1 cellular context compared by ENCODE assay signal in the genomic region with DNA sequence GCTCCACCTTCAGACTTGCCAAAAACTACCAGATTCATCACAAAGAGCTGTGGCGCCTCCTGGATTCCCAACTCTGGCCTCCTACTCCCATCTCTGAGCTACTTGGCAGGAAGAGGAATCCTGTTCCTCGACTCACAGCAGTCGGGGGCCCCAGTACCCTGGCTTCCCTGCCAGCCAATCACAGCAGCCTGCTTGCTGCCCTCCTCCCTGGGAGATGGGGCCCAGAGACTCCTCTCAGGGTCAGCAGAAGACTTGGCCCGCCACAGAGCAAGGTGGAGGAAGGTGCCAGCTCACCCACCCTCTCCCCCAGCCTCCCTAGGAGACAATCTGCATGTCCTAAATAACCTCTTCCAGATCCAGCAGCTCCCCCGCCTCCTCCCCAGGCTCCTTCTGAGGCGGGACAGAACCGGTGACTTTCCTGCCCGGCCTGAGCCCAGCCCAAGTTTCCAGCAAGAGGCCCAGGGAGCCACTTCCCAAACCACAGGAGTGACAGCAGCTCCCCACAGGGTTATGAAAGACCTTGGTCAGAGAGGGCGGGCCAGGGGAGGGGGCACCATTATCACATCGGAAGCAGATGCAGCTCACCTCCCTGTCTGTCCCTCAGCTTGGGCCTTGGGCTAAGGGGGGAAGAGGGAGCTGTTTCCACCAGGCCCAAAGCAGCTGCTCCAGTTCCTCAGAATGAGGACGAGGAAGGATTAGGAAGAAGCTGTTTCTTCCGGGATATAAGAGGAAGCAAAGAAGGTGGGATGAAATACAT.
A peak's percentile ranks its signal among the peaks of the same experiment; 100 is the strongest.
TF ChIP-seq lines count a peak whose summit lies in the region.

No MANE protein-coding gene starts in this region.

TF ChIP-seq in K562, 482 proteins besides CTCF, POLR2A, EP300 and RAD21 (continues in another document):
- peak; percentile 83 for TF ChIP-seq MYNN (IDR thresholded peaks at IDR 0.05)
- TF ChIP-seq MYNN (CRISPR knock-in tag; IDR thresholded peaks at IDR 0.05): no peak
- no peak for TF ChIP-seq C11orf30 (IDR thresholded peaks at IDR 0.05; ENCODE audit: low read depth)
- no peak for TF ChIP-seq PHTF2 (CRISPR knock-in tag; IDR thresholded peaks at IDR 0.05)
- no peak for TF ChIP-seq TAF7 (tag; IDR thresholded peaks at IDR 0.05)
- no peak; a peak in 1 of 4 replicates for TF ChIP-seq KDM4B (IDR thresholded peaks at IDR 0.05; ENCODE audit: borderline replicate concordance in 2 of 2, low read depth in 1 of 2)
- TF ChIP-seq, protein P1, sequence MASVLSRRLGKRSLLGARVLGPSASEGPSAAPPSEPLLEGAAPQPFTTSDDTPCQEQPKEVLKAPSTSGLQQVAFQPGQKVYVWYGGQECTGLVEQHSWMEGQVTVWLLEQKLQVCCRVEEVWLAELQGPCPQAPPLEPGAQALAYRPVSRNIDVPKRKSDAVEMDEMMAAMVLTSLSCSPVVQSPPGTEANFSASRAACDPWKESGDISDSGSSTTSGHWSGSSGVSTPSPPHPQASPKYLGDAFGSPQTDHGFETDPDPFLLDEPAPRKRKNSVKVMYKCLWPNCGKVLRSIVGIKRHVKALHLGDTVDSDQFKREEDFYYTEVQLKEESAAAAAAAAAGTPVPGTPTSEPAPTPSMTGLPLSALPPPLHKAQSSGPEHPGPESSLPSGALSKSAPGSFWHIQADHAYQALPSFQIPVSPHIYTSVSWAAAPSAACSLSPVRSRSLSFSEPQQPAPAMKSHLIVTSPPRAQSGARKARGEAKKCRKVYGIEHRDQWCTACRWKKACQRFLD (CRISPR knock-in tag; IDR thresholded peaks at IDR 0.05): peak; percentile 80
- TF ChIP-seq SAP30 (IDR thresholded peaks at IDR 0.05; ENCODE audit: borderline replicate concordance, insufficient read depth, low read depth, low read length, poor library complexity, severe bottlenecking): peak; percentile 22
- TF ChIP-seq, protein P2, sequence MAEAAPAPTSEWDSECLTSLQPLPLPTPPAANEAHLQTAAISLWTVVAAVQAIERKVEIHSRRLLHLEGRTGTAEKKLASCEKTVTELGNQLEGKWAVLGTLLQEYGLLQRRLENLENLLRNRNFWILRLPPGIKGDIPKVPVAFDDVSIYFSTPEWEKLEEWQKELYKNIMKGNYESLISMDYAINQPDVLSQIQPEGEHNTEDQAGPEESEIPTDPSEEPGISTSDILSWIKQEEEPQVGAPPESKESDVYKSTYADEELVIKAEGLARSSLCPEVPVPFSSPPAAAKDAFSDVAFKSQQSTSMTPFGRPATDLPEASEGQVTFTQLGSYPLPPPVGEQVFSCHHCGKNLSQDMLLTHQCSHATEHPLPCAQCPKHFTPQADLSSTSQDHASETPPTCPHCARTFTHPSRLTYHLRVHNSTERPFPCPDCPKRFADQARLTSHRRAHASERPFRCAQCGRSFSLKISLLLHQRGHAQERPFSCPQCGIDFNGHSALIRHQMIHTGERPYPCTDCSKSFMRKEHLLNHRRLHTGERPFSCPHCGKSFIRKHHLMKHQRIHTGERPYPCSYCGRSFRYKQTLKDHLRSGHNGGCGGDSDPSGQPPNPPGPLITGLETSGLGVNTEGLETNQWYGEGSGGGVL (CRISPR knock-in tag; IDR thresholded peaks at IDR 0.05): no peak
- TF ChIP-seq, protein P3, sequence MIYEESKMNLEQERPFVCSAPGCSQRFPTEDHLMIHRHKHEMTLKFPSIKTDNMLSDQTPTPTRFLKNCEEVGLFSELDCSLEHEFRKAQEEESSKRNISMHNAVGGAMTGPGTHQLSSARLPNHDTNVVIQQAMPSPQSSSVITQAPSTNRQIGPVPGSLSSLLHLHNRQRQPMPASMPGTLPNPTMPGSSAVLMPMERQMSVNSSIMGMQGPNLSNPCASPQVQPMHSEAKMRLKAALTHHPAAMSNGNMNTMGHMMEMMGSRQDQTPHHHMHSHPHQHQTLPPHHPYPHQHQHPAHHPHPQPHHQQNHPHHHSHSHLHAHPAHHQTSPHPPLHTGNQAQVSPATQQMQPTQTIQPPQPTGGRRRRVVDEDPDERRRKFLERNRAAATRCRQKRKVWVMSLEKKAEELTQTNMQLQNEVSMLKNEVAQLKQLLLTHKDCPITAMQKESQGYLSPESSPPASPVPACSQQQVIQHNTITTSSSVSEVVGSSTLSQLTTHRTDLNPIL (CRISPR knock-in tag; IDR thresholded peaks at IDR 0.05): no peak
- TF ChIP-seq, protein P4, sequence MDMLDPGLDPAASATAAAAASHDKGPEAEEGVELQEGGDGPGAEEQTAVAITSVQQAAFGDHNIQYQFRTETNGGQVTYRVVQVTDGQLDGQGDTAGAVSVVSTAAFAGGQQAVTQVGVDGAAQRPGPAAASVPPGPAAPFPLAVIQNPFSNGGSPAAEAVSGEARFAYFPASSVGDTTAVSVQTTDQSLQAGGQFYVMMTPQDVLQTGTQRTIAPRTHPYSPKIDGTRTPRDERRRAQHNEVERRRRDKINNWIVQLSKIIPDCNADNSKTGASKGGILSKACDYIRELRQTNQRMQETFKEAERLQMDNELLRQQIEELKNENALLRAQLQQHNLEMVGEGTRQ (CRISPR knock-in tag; IDR thresholded peaks at IDR 0.05): no peak
- no peak for TF ChIP-seq E2F3 (CRISPR knock-in tag; IDR thresholded peaks at IDR 0.05)
- no peak for TF ChIP-seq ZKSCAN3 (CRISPR knock-in tag; IDR thresholded peaks at IDR 0.05)
- no peak for TF ChIP-seq CHD1 (IDR thresholded peaks at IDR 0.05; ENCODE audit: low read length)
- TF ChIP-seq, protein P5, sequence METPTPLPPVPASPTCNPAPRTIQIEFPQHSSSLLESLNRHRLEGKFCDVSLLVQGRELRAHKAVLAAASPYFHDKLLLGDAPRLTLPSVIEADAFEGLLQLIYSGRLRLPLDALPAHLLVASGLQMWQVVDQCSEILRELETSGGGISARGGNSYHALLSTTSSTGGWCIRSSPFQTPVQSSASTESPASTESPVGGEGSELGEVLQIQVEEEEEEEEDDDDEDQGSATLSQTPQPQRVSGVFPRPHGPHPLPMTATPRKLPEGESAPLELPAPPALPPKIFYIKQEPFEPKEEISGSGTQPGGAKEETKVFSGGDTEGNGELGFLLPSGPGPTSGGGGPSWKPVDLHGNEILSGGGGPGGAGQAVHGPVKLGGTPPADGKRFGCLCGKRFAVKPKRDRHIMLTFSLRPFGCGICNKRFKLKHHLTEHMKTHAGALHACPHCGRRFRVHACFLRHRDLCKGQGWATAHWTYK (CRISPR knock-in tag; IDR thresholded peaks at IDR 0.05): no peak
- TF ChIP-seq ZNF644 (tag; IDR thresholded peaks at IDR 0.05; ENCODE audit: low read depth): no peak
- no peak for TF ChIP-seq PHF20 (IDR thresholded peaks at IDR 0.05; ENCODE audit: partially characterized antibody)
- TF ChIP-seq ASH1L (IDR thresholded peaks at IDR 0.05; ENCODE audit: borderline replicate concordance, low read depth, partially characterized antibody): no peak
- no peak for TF ChIP-seq MAFG (tag; conservative IDR thresholded peaks at IDR 0.05)
- TF ChIP-seq, protein P6, sequence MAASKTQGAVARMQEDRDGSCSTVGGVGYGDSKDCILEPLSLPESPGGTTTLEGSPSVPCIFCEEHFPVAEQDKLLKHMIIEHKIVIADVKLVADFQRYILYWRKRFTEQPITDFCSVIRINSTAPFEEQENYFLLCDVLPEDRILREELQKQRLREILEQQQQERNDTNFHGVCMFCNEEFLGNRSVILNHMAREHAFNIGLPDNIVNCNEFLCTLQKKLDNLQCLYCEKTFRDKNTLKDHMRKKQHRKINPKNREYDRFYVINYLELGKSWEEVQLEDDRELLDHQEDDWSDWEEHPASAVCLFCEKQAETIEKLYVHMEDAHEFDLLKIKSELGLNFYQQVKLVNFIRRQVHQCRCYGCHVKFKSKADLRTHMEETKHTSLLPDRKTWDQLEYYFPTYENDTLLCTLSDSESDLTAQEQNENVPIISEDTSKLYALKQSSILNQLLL (CRISPR knock-in tag; IDR thresholded peaks at IDR 0.05; ENCODE audit: borderline replicate concordance): no peak
- no peak for TF ChIP-seq LCOR (CRISPR knock-in tag; IDR thresholded peaks at IDR 0.05)
- TF ChIP-seq ZNF668 (CRISPR knock-in tag; IDR thresholded peaks at IDR 0.05): no peak
- TF ChIP-seq ZNF184 (CRISPR knock-in tag; IDR thresholded peaks at IDR 0.05): no peak
- TF ChIP-seq, protein P7, sequence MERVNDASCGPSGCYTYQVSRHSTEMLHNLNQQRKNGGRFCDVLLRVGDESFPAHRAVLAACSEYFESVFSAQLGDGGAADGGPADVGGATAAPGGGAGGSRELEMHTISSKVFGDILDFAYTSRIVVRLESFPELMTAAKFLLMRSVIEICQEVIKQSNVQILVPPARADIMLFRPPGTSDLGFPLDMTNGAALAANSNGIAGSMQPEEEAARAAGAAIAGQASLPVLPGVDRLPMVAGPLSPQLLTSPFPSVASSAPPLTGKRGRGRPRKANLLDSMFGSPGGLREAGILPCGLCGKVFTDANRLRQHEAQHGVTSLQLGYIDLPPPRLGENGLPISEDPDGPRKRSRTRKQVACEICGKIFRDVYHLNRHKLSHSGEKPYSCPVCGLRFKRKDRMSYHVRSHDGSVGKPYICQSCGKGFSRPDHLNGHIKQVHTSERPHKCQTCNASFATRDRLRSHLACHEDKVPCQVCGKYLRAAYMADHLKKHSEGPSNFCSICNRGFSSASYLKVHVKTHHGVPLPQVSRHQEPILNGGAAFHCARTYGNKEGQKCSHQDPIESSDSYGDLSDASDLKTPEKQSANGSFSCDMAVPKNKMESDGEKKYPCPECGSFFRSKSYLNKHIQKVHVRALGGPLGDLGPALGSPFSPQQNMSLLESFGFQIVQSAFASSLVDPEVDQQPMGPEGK (CRISPR knock-in tag; IDR thresholded peaks at IDR 0.05; ENCODE audit: borderline replicate concordance): 0 out of 2 replicates have a peak, but pooled peaks have one; percentile 56
- TF ChIP-seq TOE1 (IDR thresholded peaks at IDR 0.05; ENCODE audit: borderline replicate concordance): peak; percentile 45; the same call in 1 of the 2 replicates
- TF ChIP-seq TOE1 (CRISPR knock-in tag; IDR thresholded peaks at IDR 0.05; ENCODE audit: borderline replicate concordance, low read depth): no peak
- TF ChIP-seq, protein P8, sequence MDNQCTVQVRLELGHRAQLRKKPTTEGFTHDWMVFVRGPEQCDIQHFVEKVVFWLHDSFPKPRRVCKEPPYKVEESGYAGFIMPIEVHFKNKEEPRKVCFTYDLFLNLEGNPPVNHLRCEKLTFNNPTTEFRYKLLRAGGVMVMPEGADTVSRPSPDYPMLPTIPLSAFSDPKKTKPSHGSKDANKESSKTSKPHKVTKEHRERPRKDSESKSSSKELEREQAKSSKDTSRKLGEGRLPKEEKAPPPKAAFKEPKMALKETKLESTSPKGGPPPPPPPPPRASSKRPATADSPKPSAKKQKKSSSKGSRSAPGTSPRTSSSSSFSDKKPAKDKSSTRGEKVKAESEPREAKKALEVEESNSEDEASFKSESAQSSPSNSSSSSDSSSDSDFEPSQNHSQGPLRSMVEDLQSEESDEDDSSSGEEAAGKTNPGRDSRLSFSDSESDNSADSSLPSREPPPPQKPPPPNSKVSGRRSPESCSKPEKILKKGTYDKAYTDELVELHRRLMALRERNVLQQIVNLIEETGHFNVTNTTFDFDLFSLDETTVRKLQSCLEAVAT (IDR thresholded peaks at IDR 0.05): peak in 1 of 2 experiments; percentile 94; a peak in 2 of 4 replicates
- TF ChIP-seq NR3C1 (CRISPR knock-in tag; IDR thresholded peaks at IDR 0.05): no peak
- TF ChIP-seq CBX2 (IDR thresholded peaks at IDR 0.05; ENCODE audit: insufficient read depth, low read length, poor library complexity, severe bottlenecking): no peak
- TF ChIP-seq, protein P9, sequence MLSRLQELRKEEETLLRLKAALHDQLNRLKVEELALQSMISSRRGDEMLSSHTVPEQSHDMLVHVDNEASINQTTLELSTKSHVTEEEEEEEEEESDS (CRISPR knock-in tag; IDR thresholded peaks at IDR 0.05): no peak
- TF ChIP-seq, protein P10, sequence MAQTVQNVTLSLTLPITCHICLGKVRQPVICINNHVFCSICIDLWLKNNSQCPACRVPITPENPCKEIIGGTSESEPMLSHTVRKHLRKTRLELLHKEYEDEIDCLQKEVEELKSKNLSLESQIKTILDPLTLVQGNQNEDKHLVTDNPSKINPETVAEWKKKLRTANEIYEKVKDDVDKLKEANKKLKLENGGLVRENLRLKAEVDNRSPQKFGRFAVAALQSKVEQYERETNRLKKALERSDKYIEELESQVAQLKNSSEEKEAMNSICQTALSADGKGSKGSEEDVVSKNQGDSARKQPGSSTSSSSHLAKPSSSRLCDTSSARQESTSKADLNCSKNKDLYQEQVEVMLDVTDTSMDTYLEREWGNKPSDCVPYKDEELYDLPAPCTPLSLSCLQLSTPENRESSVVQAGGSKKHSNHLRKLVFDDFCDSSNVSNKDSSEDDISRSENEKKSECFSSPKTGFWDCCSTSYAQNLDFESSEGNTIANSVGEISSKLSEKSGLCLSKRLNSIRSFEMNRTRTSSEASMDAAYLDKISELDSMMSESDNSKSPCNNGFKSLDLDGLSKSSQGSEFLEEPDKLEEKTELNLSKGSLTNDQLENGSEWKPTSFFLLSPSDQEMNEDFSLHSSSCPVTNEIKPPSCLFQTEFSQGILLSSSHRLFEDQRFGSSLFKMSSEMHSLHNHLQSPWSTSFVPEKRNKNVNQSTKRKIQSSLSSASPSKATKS (CRISPR knock-in tag; IDR thresholded peaks at IDR 0.05): no peak
- TF ChIP-seq, protein P11, sequence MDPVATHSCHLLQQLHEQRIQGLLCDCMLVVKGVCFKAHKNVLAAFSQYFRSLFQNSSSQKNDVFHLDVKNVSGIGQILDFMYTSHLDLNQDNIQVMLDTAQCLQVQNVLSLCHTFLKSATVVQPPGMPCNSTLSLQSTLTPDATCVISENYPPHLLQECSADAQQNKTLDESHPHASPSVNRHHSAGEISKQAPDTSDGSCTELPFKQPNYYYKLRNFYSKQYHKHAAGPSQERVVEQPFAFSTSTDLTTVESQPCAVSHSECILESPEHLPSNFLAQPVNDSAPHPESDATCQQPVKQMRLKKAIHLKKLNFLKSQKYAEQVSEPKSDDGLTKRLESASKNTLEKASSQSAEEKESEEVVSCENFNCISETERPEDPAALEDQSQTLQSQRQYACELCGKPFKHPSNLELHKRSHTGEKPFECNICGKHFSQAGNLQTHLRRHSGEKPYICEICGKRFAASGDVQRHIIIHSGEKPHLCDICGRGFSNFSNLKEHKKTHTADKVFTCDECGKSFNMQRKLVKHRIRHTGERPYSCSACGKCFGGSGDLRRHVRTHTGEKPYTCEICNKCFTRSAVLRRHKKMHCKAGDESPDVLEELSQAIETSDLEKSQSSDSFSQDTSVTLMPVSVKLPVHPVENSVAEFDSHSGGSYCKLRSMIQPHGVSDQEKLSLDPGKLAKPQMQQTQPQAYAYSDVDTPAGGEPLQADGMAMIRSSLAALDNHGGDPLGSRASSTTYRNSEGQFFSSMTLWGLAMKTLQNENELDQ (CRISPR knock-in tag; IDR thresholded peaks at IDR 0.05; ENCODE audit: borderline replicate concordance): no peak
